Comparison of ENCODE assay signal across 24 cellular contexts in genomic region chr12:14880890-14881453, GRCh38. TPM values are rescaled to one million over a fixed set of nuclear protein-coding genes. Genes with fewer than 3 reads are reported as not detected.
DNase-seq lines count a peak whose midpoint lies in the region; ATAC-seq and TF ChIP-seq lines count a peak whose summit lies in the region.
"Had no signal": no experiment of that assay in that cellular context is flagged by ENCODE, and none has a peak within 500 bp of the region (broad histone marks: within the 10 kb centered on the region; RNA-seq: fewer than 3 reads in every experiment).

No MANE protein-coding gene starts in this region.

- H4K20me1 ChIP-seq in OCI-LY7 (ENCODE audit: insufficient read depth, low read length) = no peaks in the 10 kb centered on the region

- H3K9me3 ChIP-seq in A673 (ENCODE audit: low read depth, low read length, poor library complexity, severe bottlenecking) (no peaks in the 10 kb centered on the region), OCI-LY7 (ENCODE audit: low read length) (peaks cover 8% of the 10 kb centered on the region; the same call in 1 of the 2 replicates), ascending aorta (no peaks in the 10 kb centered on the region), stomach (no peaks in the 10 kb centered on the region)
- no peaks in the 10 kb centered on the region for H3K9me3 ChIP-seq in CD4-positive, alpha-beta T cell (ENCODE audit: control insufficient read depth, low read length)
- H3K9me3 ChIP-seq: breast epithelium, testis had no signal

- 78 to 84% (median 83%) methylated on average over 6 of the region's 6 CpGs for WGBS in stomach, 5 donors

- DNase-seq in A673 (ENCODE audit: low spot score) (peak; percentile 24), OCI-LY7 (ENCODE audit: low spot score) (peak; percentile 49), ascending aorta (ENCODE audit: low spot score in 2 of 2) (no peak), NCI-H1417 (lab: John Stamatoyannopoulos, UW) (no peak), kidney glomerular epithelial cell (lab: John Stamatoyannopoulos, UW) (no peak), stomach (no peak)
- DNase-seq in CD4-positive, alpha-beta T cell = no peak
- DNase-seq: activated CD4-positive, alpha-beta T cell treated with anti-CD3 and anti-CD28 coated beads, Interleukin-2, amount 10 ng/mL, durations not matched to agents 24 days and 14 days; activated T-cell treated with anti-CD3 and anti-CD28 coated beads for 4 hours; COR-L47; cortex of kidney; foreskin fibroblast; hypothalamus; Kasumi-1; kidney; NCI-H1436; NCI-H2171; NCI-H69; testis had no signal

- no peaks in the 10 kb centered on the region for H3K27me3 Mint-ChIP-seq in CD4-positive, alpha-beta T cell

- H3K4me3 Mint-ChIP-seq in CD4-positive, alpha-beta T cell = peak overlapping the region; percentile 30
- H3K4me3 Mint-ChIP-seq: activated CD4-positive, alpha-beta T cell treated with anti-CD3 and anti-CD28 coated beads, Interleukin-2, amount 10 ng/mL, durations not matched to agents 24 days and 14 days had no signal

- H3K4me2 ChIP-seq in OCI-LY7 (ENCODE audit: low read length) = peak overlapping the region; percentile 39

- no peaks in the 10 kb centered on the region for H3K9me2 ChIP-seq in OCI-LY7 (ENCODE audit: insufficient read depth, low read length)

- H3K9me3 Mint-ChIP-seq in CD4-positive, alpha-beta T cell = no peaks in the 10 kb centered on the region

- intact Hi-C loops in A673 (cut with micrococcal nuclease; ENCODE audit: unreplicated experiment) (no loop called here), OCI-LY7 (cut with micrococcal nuclease; ENCODE audit: unreplicated experiment) (loop anchor here (5.0 kb wide), 2 partner anchors 76 to 109 kb away; a partner anchor contains a TSS), ascending aorta (cut with DNase I) (no loop called here), stomach (cut with DNase I; ENCODE audit: low total_unique reads) (no loop called here)
- intact Hi-C loops in CD4-positive, alpha-beta T cell (cut with DNase I, micrococcal nuclease) = loop anchor here in 1 of 2 experiments (5.0 to 10.0 kb wide), 2 partner anchors 41 to 106 kb away; a partner anchor contains a TSS

- H3K27ac ChIP-seq in A673 (ENCODE audit: low read depth, low read length, poor library complexity, severe bottlenecking) = no peak overlapping the region
- no peak overlapping the region for H3K27ac ChIP-seq in CD4-positive, alpha-beta T cell (ENCODE audit: low read depth, low read length)
- H3K27ac ChIP-seq in OCI-LY7 (ENCODE audit: low read depth, low read length, poor library complexity, severe bottlenecking) = peak overlapping the region; percentile 54
- H3K27ac ChIP-seq in ascending aorta = peak overlapping the region; percentile 56 to 86
- H3K27ac ChIP-seq in stomach = no peak overlapping the region
- H3K27ac ChIP-seq: testis had no signal

- no peak for TF ChIP-seq POLR2A in stomach (IDR thresholded peaks at IDR 0.05)

- TF ChIP-seq EP300 in stomach (IDR thresholded peaks at IDR 0.05) = no peak

- H3K27ac Mint-ChIP-seq in CD4-positive, alpha-beta T cell = peak overlapping the region; percentile 60
- H3K27ac Mint-ChIP-seq: activated CD4-positive, alpha-beta T cell treated with anti-CD3 and anti-CD28 coated beads, Interleukin-2, amount 10 ng/mL, durations not matched to agents 24 days and 14 days had no signal

- no peaks in the 10 kb centered on the region for H3K36me3 Mint-ChIP-seq in CD4-positive, alpha-beta T cell (ENCODE audit: low read depth)

- H2AFZ ChIP-seq in OCI-LY7 (ENCODE audit: low read length) = peak overlapping the region; percentile 73

- H3K4me1 ChIP-seq in A673 (ENCODE audit: insufficient read depth, low read length, poor library complexity, severe bottlenecking) (peaks cover 19% of the 10 kb centered on the region), OCI-LY7 (ENCODE audit: insufficient read depth, low read length, poor library complexity, severe bottlenecking) (peaks cover 69% of the 10 kb centered on the region), ascending aorta (no peaks in the 10 kb centered on the region), stomach (peaks cover 4 to 23% (median 10%) of the 10 kb centered on the region in 4 donors)
- H3K4me1 ChIP-seq: testis had no signal

- peaks cover 39% of the 10 kb centered on the region for H3K4me1 Mint-ChIP-seq in CD4-positive, alpha-beta T cell (ENCODE audit: low read depth)

- H3K4me3 ChIP-seq in A673 (ENCODE audit: low read depth, low read length, poor library complexity, severe bottlenecking) (no peak overlapping the region), OCI-LY7 (ENCODE audit: low read depth, low read length, poor library complexity, severe bottlenecking) (peak overlapping the region; percentile 40), ascending aorta (peak overlapping the region; percentile 61 to 75), stomach (no peak overlapping the region)
- H3K4me3 ChIP-seq: testis had no signal

- H3K27me3 ChIP-seq in A673 (replicated peaks; ENCODE audit: insufficient read depth, low read depth, low read length, poor library complexity) (no peaks in the 10 kb centered on the region), ascending aorta (no peaks in the 10 kb centered on the region), stomach (no peaks in the 10 kb centered on the region)
- H3K27me3 ChIP-seq in CD4-positive, alpha-beta T cell (ENCODE audit: control insufficient read depth, insufficient read depth, low read length) = no peaks in the 10 kb centered on the region
- H3K27me3 ChIP-seq: breast epithelium, testis had no signal

- POLR2A ChIA-PET in A673 (lab: Charles Lee; ENCODE audit: low non-redundant PET) = no interaction called here
- POLR2A ChIA-PET in CD4-positive, alpha-beta T cell (lab: Charles Lee) = interaction anchor here (0.6 kb wide), 1 partner anchor 106 kb away, joined by 3 read pairs; no protein-coding TSS in a partner anchor
- POLR2A ChIA-PET in OCI-LY7 (lab: Charles Lee) = interaction anchor here (0.5 to 2.6 kb wide), 3 partner anchors 9 to 1725 kb away, joined by 3 to 8 read pairs (median 4); partner anchors contain the start of gene LMO3

- H3K79me2 ChIP-seq in OCI-LY7 (ENCODE audit: insufficient read depth, low read depth, low read length) = no peaks in the 10 kb centered on the region

- ATAC-seq in CD4-positive, alpha-beta T cell (ENCODE audit: poor library complexity) = no peak
- ATAC-seq: Panc1 had no signal

- H3K36me3 ChIP-seq in A673 (ENCODE audit: insufficient read depth, low read length, poor library complexity, severe bottlenecking) (no peaks in the 10 kb centered on the region), OCI-LY7 (ENCODE audit: insufficient read depth, low read length) (peaks cover 3% of the 10 kb centered on the region; the same call in 1 of the 2 replicates), ascending aorta (peaks cover 8 to 47% of the 10 kb centered on the region in 2 donors), stomach (peaks cover 0 to 12% (median 0%) of the 10 kb centered on the region in 4 donors)
- H3K36me3 ChIP-seq: breast epithelium had no signal

- no TSS peak for BruUV-seq in A673 (replicated peaks; lab: Mats Ljungman, UMichigan)
- no TSS peak for BruUV-seq in OCI-LY7 (replicated peaks; lab: Mats Ljungman, UMichigan)

- TF ChIP-seq CTCF in A673 (conservative IDR thresholded peaks at IDR 0.05; ENCODE audit: low read depth, low read length) (no peak), OCI-LY7 (conservative IDR thresholded peaks at IDR 0.05; ENCODE audit: low read length) (no peak), ascending aorta (IDR thresholded peaks at IDR 0.05) (no peak), stomach (IDR thresholded peaks at IDR 0.05) (no peak)
- TF ChIP-seq CTCF in CD4-positive, alpha-beta T cell (IDR thresholded peaks at IDR 0.05) = no peak

- CTCF ChIA-PET in A673 (lab: Charles Lee) = no interaction called here
- CTCF ChIA-PET in CD4-positive, alpha-beta T cell (lab: Charles Lee) = no interaction called here
- CTCF ChIA-PET in OCI-LY7 (lab: Charles Lee; ENCODE audit: unreplicated experiment) = no interaction called here

RNA-seq across cellular contexts. Expression of gene MGP, which starts 4.7 kb away (rescaled TPM):
- not detected in 2 replicates for total RNA-seq in A673 (2021)
- 1 to 10 TPM; 1.3 to 1.8 TPM for total RNA-seq in CD4-positive, alpha-beta T cell
- 0.10 TPM in 1 of 2 replicates, not detected in the other for total RNA-seq in OCI-LY7 (2014; rRNA removed; shearing (Covaris generic))
- total RNA-seq in OCI-LY7 (2022) = not detected in 2 replicates
- total RNA-seq in ascending aorta = 3,618 TPM
- 100 to 1,000 TPM in 4 of 5 donors, 10 to 100 TPM in 1; 67.7 to 362 (median 187) TPM for total RNA-seq in stomach
- polyA plus RNA-seq in stomach = 10 to 100 TPM; 52.4 to 83.5 (median 66.7) TPM
- total RNA-seq: activated CD4-positive, alpha-beta T cell treated with anti-CD3 and anti-CD28 coated beads, Interleukin-2, amount 10 ng/mL, durations not matched to agents 24 days and 14 days had no signal

RNA-seq across cellular contexts. Expression of gene ART4, which starts 37.6 kb away (rescaled TPM):
- total RNA-seq in A673 (2021) (not detected in 2 replicates), OCI-LY7 (2022) (not detected in 2 replicates), ascending aorta (40.4 TPM), stomach (1 to 10 TPM in 1 of 5 donors, under 1 TPM in 1, not detected in 3; 0.72 to 2.0 TPM)
- not detected for total RNA-seq in CD4-positive, alpha-beta T cell
- not detected in 2 replicates for total RNA-seq in OCI-LY7 (2014; rRNA removed; shearing (Covaris generic))
- 1 to 10 TPM in 1 of 3 donors, under 1 TPM in 1, not detected in 1; 0.03 to 1.7 TPM for polyA plus RNA-seq in stomach
- total RNA-seq: activated CD4-positive, alpha-beta T cell treated with anti-CD3 and anti-CD28 coated beads, Interleukin-2, amount 10 ng/mL, durations not matched to agents 24 days and 14 days; HT1080; SK-MEL-5 had no signal

RNA-seq across cellular contexts. Expression of gene ERP27, which starts 57.4 kb away (rescaled TPM):
- total RNA-seq in A673 (2021) (not detected in 2 replicates), OCI-LY7 (2022) (1.7 and 3.3 TPM in 2 replicates), ascending aorta (not detected), stomach (10 to 100 TPM in 1 of 5 donors, 1 to 10 TPM in 3, not detected in 1; 1.1 to 12.3 (median 1.3) TPM)
- 10 to 100 TPM; 16.2 to 17.1 TPM for total RNA-seq in CD4-positive, alpha-beta T cell
- total RNA-seq in OCI-LY7 (2014; rRNA removed; shearing (Covaris generic)) = 1.8 and 1.9 TPM in 2 replicates
- polyA plus RNA-seq in stomach = 1 to 10 TPM; 1.1 to 3.5 (median 1.5) TPM
- total RNA-seq: lung microvascular endothelial cell had no signal

Comparison
In these comparisons a context has a peak if more than half of its experiments do, and no peak if none do; other contexts are left out.
1. DNase-seq: peak in A673 (single experiment) and OCI-LY7 (single experiment); none in CD4-positive, alpha-beta T cell (0 of 10), ascending aorta (0 of 2), NCI-H1417 (0 of 3), kidney glomerular epithelial cell (single experiment) and stomach (single experiment).
2. H3K27ac ChIP-seq: peak in OCI-LY7 (single experiment) and ascending aorta (2 of 2); none in A673 (single experiment), CD4-positive, alpha-beta T cell (single experiment) and stomach (0 of 5).
3. H3K4me3 ChIP-seq: peak in OCI-LY7 (single experiment) and ascending aorta (2 of 2); none in A673 (single experiment) and stomach (0 of 4).
4. RNA of gene MGP, which starts 4.7 kb away (total RNA-seq): 3,618 TPM in ascending aorta (single experiment) and 67.7 to 362 TPM in stomach; 1.3 to 1.8 TPM in CD4-positive, alpha-beta T cell, 0.10 TPM in OCI-LY7 and not detected in A673; every median in the first group is over 10 times any median in the second.
5. RNA of gene ART4, which starts 37.6 kb away (total RNA-seq): 40.4 TPM in ascending aorta (single experiment); not detected in OCI-LY7, not detected in A673, not detected in CD4-positive, alpha-beta T cell and 0.72 to 2.0 TPM in stomach; every median in the first group is over 10 times any median in the second.